In genomic region chr11:28913883-28914282, GRCh38 we compare ENCODE assay signal across 27 cellular contexts.
"Had no signal": no experiment of that assay in that cellular context is flagged by ENCODE, and none has a peak within 500 bp of the region (broad histone marks: within the 10 kb centered on the region; RNA-seq: fewer than 3 reads in every experiment).

No MANE protein-coding gene starts in this region.

- H3K9me3 ChIP-seq: stomach, suprapubic skin, testis, thoracic aorta, thyroid gland, tibial artery, tibial nerve, transverse colon, upper lobe of left lung, upper lobe of right lung, uterus, vagina had no signal

- H3K27me3 ChIP-seq: stomach, suprapubic skin, testis, thyroid gland, tibial artery, tibial nerve, transverse colon, upper lobe of left lung, upper lobe of right lung, uterus, vagina had no signal

- H3K4me3 Mint-ChIP-seq: stimulated activated effector memory CD8-positive, alpha-beta T cell treated with anti-CD3 and anti-CD28 coated beads, Interleukin-12 subunit alpha, Interleukin-12 subunit beta, amount 100 ng/mL, for 72 hours; stimulated activated memory B cell treated with anti-CD40 and anti-IgM and Interleukin-4, amounts not matched to agents 10 μg/mL and 1 μg/mL and 100 μg/mL, for 72 hours; stimulated activated naive CD8-positive, alpha-beta T cell treated with anti-CD3 and anti-CD28 coated beads, Interleukin-15, amount 100 ng/mL, for 72 hours; stimulated activated naive CD8-positive, alpha-beta T cell treated with anti-CD3 and anti-CD28 coated beads, Interleukin-15, Interleukin-2, amounts not matched to agents 100 ng/mL and 50 ng/mL, for 24 hours; type B pancreatic cell had no signal

- H3K4me3 ChIP-seq: stomach, suprapubic skin, testis, thoracic aorta, thyroid gland, tibial artery, tibial nerve, transverse colon, upper lobe of left lung, upper lobe of right lung, uterus, vagina had no signal

- H3K27me3 Mint-ChIP-seq: stimulated activated memory B cell treated with anti-CD40 and anti-IgM and Interleukin-4, amounts not matched to agents 10 μg/mL and 1 μg/mL and 100 μg/mL, for 72 hours; stimulated activated naive CD8-positive, alpha-beta T cell treated with anti-CD3 and anti-CD28 coated beads, Interleukin-15, amount 100 ng/mL, for 72 hours; stimulated activated naive CD8-positive, alpha-beta T cell treated with anti-CD3 and anti-CD28 coated beads, Interleukin-15, Interleukin-2, amounts not matched to agents 100 ng/mL and 50 ng/mL, for 24 hours; type B pancreatic cell had no signal

- H3K9me3 Mint-ChIP-seq: type B pancreatic cell had no signal

- H3K36me3 ChIP-seq: stomach, suprapubic skin, thoracic aorta, thyroid gland, tibial artery, tibial nerve, transverse colon, upper lobe of left lung, upper lobe of right lung, uterus, vagina had no signal

- H3K27ac ChIP-seq: stomach, suprapubic skin, testis, thoracic aorta, thyroid gland, tibial artery, tibial nerve, transverse colon, upper lobe of left lung, upper lobe of right lung, uterus, vagina had no signal

- DNase-seq: stimulated activated CD4-positive, alpha-beta T cell treated with anti-CD3 and anti-CD28 coated beads, Interleukin-2, amount 100 ng/mL, for 48 hours; stimulated activated CD4-positive, alpha-beta T cell treated with anti-CD3 and anti-CD28 coated beads, Interleukin-4, amount 100 ng/mL, for 1 hour; stimulated activated CD4-positive, alpha-beta T cell treated with anti-CD3 and anti-CD28 coated beads, Interleukin-4, amount 100 ng/mL, for 24 hours; stimulated activated CD4-positive, alpha-beta T cell treated with anti-CD3 and anti-CD28 coated beads, Interleukin-4, amount 100 ng/mL, for 4 hours; stimulated activated CD8-positive, alpha-beta memory T cell treated with anti-CD3 and anti-CD28 coated beads, Interleukin-4, amount 100 ng/mL, for 48 hours; stimulated activated naive CD4-positive, alpha-beta T cell; stimulated activated naive CD4-positive, alpha-beta T cell treated with Interleukin-2 at 50 U/mL for 16 hours; stimulated activated naive CD8-positive, alpha-beta T cell treated with anti-CD3 and anti-CD28 coated beads, Interleukin-15, amount 100 ng/mL, for 72 hours; stimulated activated naive CD8-positive, alpha-beta T cell treated with anti-CD3 and anti-CD28 coated beads, Interleukin-15, Interleukin-2, amounts not matched to agents 100 U/mL and 50 U/mL, for 24 hours; stomach; substantia nigra; testis; thyroid gland; tibial artery; transverse colon; trophoblast cell; upper lobe of left lung; upper lobe of right lung; uterus had no signal

- H3K4me1 Mint-ChIP-seq: stimulated activated effector memory CD8-positive, alpha-beta T cell treated with anti-CD3 and anti-CD28 coated beads, Interleukin-12 subunit alpha, Interleukin-12 subunit beta, amount 100 ng/mL, for 72 hours; stimulated activated memory B cell treated with anti-CD40 and anti-IgM and Interleukin-4, amounts not matched to agents 10 μg/mL and 1 μg/mL and 100 μg/mL, for 72 hours; stimulated activated naive CD8-positive, alpha-beta T cell treated with anti-CD3 and anti-CD28 coated beads, Interleukin-15, amount 100 ng/mL, for 72 hours had no signal

- H3K27ac Mint-ChIP-seq: stimulated activated effector memory CD8-positive, alpha-beta T cell treated with anti-CD3 and anti-CD28 coated beads, Interleukin-12 subunit alpha, Interleukin-12 subunit beta, amount 100 ng/mL, for 72 hours; stimulated activated memory B cell treated with anti-CD40 and anti-IgM and Interleukin-4, amounts not matched to agents 10 μg/mL and 1 μg/mL and 100 μg/mL, for 72 hours; stimulated activated naive CD8-positive, alpha-beta T cell treated with anti-CD3 and anti-CD28 coated beads, Interleukin-15, amount 100 ng/mL, for 72 hours; stimulated activated naive CD8-positive, alpha-beta T cell treated with anti-CD3 and anti-CD28 coated beads, Interleukin-15, Interleukin-2, amounts not matched to agents 100 ng/mL and 50 ng/mL, for 24 hours; type B pancreatic cell had no signal

- H3K36me3 Mint-ChIP-seq: stimulated activated effector memory CD8-positive, alpha-beta T cell treated with anti-CD3 and anti-CD28 coated beads, Interleukin-12 subunit alpha, Interleukin-12 subunit beta, amount 100 ng/mL, for 72 hours; stimulated activated memory B cell treated with anti-CD40 and anti-IgM and Interleukin-4, amounts not matched to agents 10 μg/mL and 1 μg/mL and 100 μg/mL, for 72 hours; type B pancreatic cell had no signal

- ATAC-seq: stimulated activated effector memory CD8-positive, alpha-beta T cell treated with anti-CD3 and anti-CD28 coated beads, Interleukin-12 subunit alpha, Interleukin-12 subunit beta, amount 100 ng/mL, for 72 hours; stimulated activated memory B cell treated with anti-CD40 and anti-IgM and Interleukin-4, amounts not matched to agents 10 μg/mL and 1 μg/mL and 100 μg/mL, for 72 hours; stimulated activated naive CD8-positive, alpha-beta T cell treated with anti-CD3 and anti-CD28 coated beads, Interleukin-15, amount 100 ng/mL, for 72 hours; stimulated activated naive CD8-positive, alpha-beta T cell treated with anti-CD3 and anti-CD28 coated beads, Interleukin-15, Interleukin-2, amounts not matched to agents 100 U/mL and 50 U/mL, for 24 hours; upper lobe of right lung had no signal

- H3K4me1 ChIP-seq: stomach, suprapubic skin, testis, thyroid gland, tibial artery, tibial nerve, transverse colon, upper lobe of left lung, upper lobe of right lung, uterus, vagina had no signal
